31 cellular contexts compared by ENCODE assay signal in the genomic region with DNA sequence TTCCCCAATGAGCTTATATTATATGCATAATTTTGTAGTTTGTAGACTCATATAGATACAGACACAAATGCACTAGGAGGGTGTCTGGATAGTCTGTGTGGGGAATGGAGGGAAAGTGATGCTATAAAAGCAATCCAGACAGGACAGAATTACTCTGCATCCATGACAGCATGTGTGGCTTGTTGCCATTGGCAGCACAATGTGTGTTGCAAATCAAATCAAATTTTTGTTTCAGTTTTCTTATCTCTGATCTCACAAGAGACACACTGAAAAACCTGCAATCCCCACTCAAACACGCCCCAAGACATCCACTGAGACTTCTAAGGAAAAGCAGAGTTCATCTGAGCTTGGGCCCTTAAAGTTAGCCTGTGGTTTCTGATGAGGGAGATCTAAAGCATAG.
"Had no signal": no experiment of that assay in that cellular context is flagged by ENCODE, and none has a peak within 500 bp of the region (broad histone marks: within the 10 kb centered on the region; RNA-seq: fewer than 3 reads in every experiment).

No MANE protein-coding gene starts in this region.

- H3K4me1 ChIP-seq: gastrocnemius medialis had no signal

- H3K9me3 ChIP-seq: gastrocnemius medialis had no signal

- H3K9me3 Mint-ChIP-seq: activated CD4-positive, alpha-beta memory T cell treated with anti-CD3 and anti-CD28 coated beads, Interleukin-2, amount 10 ng/mL, durations not matched to agents 7 days and 5 days; activated CD4-positive, alpha-beta T cell treated with anti-CD3 and anti-CD28 coated beads, Interleukin-2, amount 10 ng/mL, durations not matched to agents 7 days and 5 days; activated T-cell treated with anti-CD3 and anti-CD28 coated beads, Interleukin-2, amount 50 U/mL, for 4 hours; activated T-helper 17 cell treated with anti-CD3 and anti-CD28 coated beads, Interleukin-2, amount 50 U/mL, for 72 hours; central memory CD8-positive, alpha-beta T cell; dendritic cell treated with granulocyte-macrophage colony-stimulating factor and Interleukin-4, amounts not matched to agents 40 ng/mL and 50 ng/mL, for 4 days; endodermal cell; WTC11 had no signal

- H3K36me3 ChIP-seq: brain microvascular endothelial cell, gastrocnemius medialis had no signal

- H3K4me1 Mint-ChIP-seq: activated CD4-positive, alpha-beta memory T cell treated with anti-CD3 and anti-CD28 coated beads, Interleukin-2, amount 10 ng/mL, durations not matched to agents 7 days and 5 days; activated CD4-positive, alpha-beta T cell treated with anti-CD3 and anti-CD28 coated beads, Interleukin-2, amount 10 ng/mL, durations not matched to agents 7 days and 5 days; activated T-helper 17 cell treated with anti-CD3 and anti-CD28 coated beads, Interleukin-2, amount 50 U/mL, for 72 hours; central memory CD8-positive, alpha-beta T cell; T-helper 17 cell had no signal

- H3K36me3 Mint-ChIP-seq: activated naive CD8-positive, alpha-beta T cell; WTC11 had no signal

- H3K27ac Mint-ChIP-seq: activated CD4-positive, alpha-beta memory T cell treated with anti-CD3 and anti-CD28 coated beads, Interleukin-2, amount 10 ng/mL, durations not matched to agents 7 days and 5 days; activated CD4-positive, alpha-beta T cell treated with anti-CD3 and anti-CD28 coated beads, Interleukin-2, amount 10 ng/mL, durations not matched to agents 7 days and 5 days; activated naive CD8-positive, alpha-beta T cell; activated T-helper 17 cell treated with anti-CD3 and anti-CD28 coated beads, Interleukin-2, amount 50 U/mL, for 72 hours; dendritic cell treated with granulocyte-macrophage colony-stimulating factor and Interleukin-4, amounts not matched to agents 40 ng/mL and 50 ng/mL, for 4 days; endodermal cell; T-helper 17 cell; WTC11 had no signal

- H3K27ac ChIP-seq: brain microvascular endothelial cell, coronary artery, dorsolateral prefrontal cortex, foreskin keratinocyte, gastrocnemius medialis, VCaP had no signal

- ATAC-seq: activated T-cell treated with anti-CD3 and anti-CD28 coated beads, Interleukin-2, amount 50 U/mL, for 4 hours; activated T-helper 17 cell treated with anti-CD3 and anti-CD28 coated beads, Interleukin-2, amount 50 U/mL, for 72 hours; esophagus mucosa; foreskin keratinocyte; gastrocnemius medialis; T-helper 17 cell; WTC11 had no signal

- H3K4me3 Mint-ChIP-seq: activated CD4-positive, alpha-beta memory T cell treated with anti-CD3 and anti-CD28 coated beads, Interleukin-2, amount 10 ng/mL, durations not matched to agents 7 days and 5 days; activated CD4-positive, alpha-beta T cell treated with anti-CD3 and anti-CD28 coated beads, Interleukin-2, amount 10 ng/mL, durations not matched to agents 7 days and 5 days; activated naive CD8-positive, alpha-beta T cell; activated T-cell treated with anti-CD3 and anti-CD28 coated beads, Interleukin-2, amount 50 U/mL, for 4 hours; activated T-helper 17 cell treated with anti-CD3 and anti-CD28 coated beads, Interleukin-2, amount 50 U/mL, for 72 hours; central memory CD8-positive, alpha-beta T cell; dendritic cell treated with granulocyte-macrophage colony-stimulating factor and Interleukin-4, amounts not matched to agents 40 ng/mL and 50 ng/mL, for 4 days; endodermal cell; T-helper 17 cell; WTC11 had no signal

- H3K27me3 ChIP-seq: brain microvascular endothelial cell, dorsolateral prefrontal cortex, foreskin keratinocyte, gastrocnemius medialis had no signal

- H3K4me3 ChIP-seq: coronary artery, dorsolateral prefrontal cortex, gastrocnemius medialis had no signal

- DNase-seq: activated CD4-positive, alpha-beta memory T cell treated with anti-CD3 and anti-CD28 coated beads, Interleukin-2, amount 10 ng/mL, durations not matched to agents 7 days and 5 days; activated CD4-positive, alpha-beta T cell treated with anti-CD3 and anti-CD28 coated beads for 1 hour; activated CD4-positive, alpha-beta T cell treated with anti-CD3 and anti-CD28 coated beads for 4 hours; activated CD4-positive, alpha-beta T cell treated with anti-CD3 and anti-CD28 coated beads, Interleukin-2, amount 10 ng/mL, durations not matched to agents 7 days and 5 days; activated CD4-positive, alpha-beta T cell treated with anti-CD3 and anti-CD28 coated beads, Interleukin-2, amount 50 U/mL, for 4 hours; activated CD8-positive, alpha-beta memory T cell treated with anti-CD3 and anti-CD28 coated beads, Interleukin-2, amount 50 U/mL, for 48 hours; activated effector memory CD4-positive, alpha-beta T cell treated with Interleukin-2 at 50 U/mL for 16 hours; activated gamma-delta T cell treated with Interleukin-2 at 50 U/mL for 16 hours; activated naive CD4-positive, alpha-beta T cell treated with anti-CD3 and anti-CD28 coated beads, Interleukin-2, amount 50 U/mL, for 16 hours; activated naive CD4-positive, alpha-beta T cell treated with Interleukin-2 at 50 U/mL for 16 hours; activated T-cell treated with anti-CD3 and anti-CD28 coated beads for 4 hours; activated T-cell treated with anti-CD3 and anti-CD28 coated beads, Interleukin-2, amount 50 U/mL, for 4 hours; amniotic stem cell; anterior cingulate cortex; brain microvascular endothelial cell; dorsolateral prefrontal cortex; effector memory CD4-positive, alpha-beta T cell; endodermal cell; foreskin keratinocyte; gastrocnemius medialis; glutamatergic neuron; T-helper 1 cell; T-helper 17 cell had no signal

- H3K27me3 Mint-ChIP-seq: activated CD4-positive, alpha-beta memory T cell treated with anti-CD3 and anti-CD28 coated beads, Interleukin-2, amount 10 ng/mL, durations not matched to agents 7 days and 5 days; activated CD4-positive, alpha-beta T cell treated with anti-CD3 and anti-CD28 coated beads, Interleukin-2, amount 10 ng/mL, durations not matched to agents 7 days and 5 days; central memory CD8-positive, alpha-beta T cell; T-helper 17 cell had no signal
